Comparison of ENCODE assay signal across 10 cellular contexts in genomic region chr22:23036684-23037428, GRCh38. TPM values are rescaled to one million over a fixed set of nuclear protein-coding genes. Genes with fewer than 3 reads are reported as not detected.
A peak's percentile ranks its signal among the peaks of the same experiment; 100 is the strongest.
DNase-seq lines count a peak whose midpoint lies in the region; ATAC-seq, FAIRE-seq and TF ChIP-seq lines count a peak whose summit lies in the region.
"Had no signal": no experiment of that assay in that cellular context is flagged by ENCODE, and none has a peak within 500 bp of the region (broad histone marks: within the 10 kb centered on the region; RNA-seq: fewer than 3 reads in every experiment).

No MANE protein-coding gene starts in this region.

- ATAC-seq in heart right ventricle = peak; percentile 28 to 73 (median 56)
- ATAC-seq in HG03108 (IDR thresholded peaks at IDR 0.05; ENCODE audit: unreplicated experiment) = no peak

- intact Hi-C loops in heart right ventricle (cut with DNase I) (loop anchor here in 2 of 10 donors (10.0 kb wide), 3 partner anchors 48 to 78 kb away; no protein-coding TSS in a partner anchor), left ventricle myocardium inferior (cut with micrococcal nuclease) (no loop called here)

- H3K4me1 Mint-ChIP-seq in nephron progenitor cell = peaks cover 12% of the 10 kb centered on the region

- no peaks in the 10 kb centered on the region for H3K36me3 Mint-ChIP-seq in nephron progenitor cell (ENCODE audit: low read depth)

- TF ChIP-seq CTCF in heart right ventricle (IDR thresholded peaks at IDR 0.05) (no peak), left ventricle myocardium inferior (IDR thresholded peaks at IDR 0.05; ENCODE audit: borderline replicate concordance) (no peak), nephron progenitor cell (IDR thresholded peaks at IDR 0.05) (no peak)

- H3K36me3 ChIP-seq in heart right ventricle (no peaks in the 10 kb centered on the region), left ventricle myocardium inferior (no peaks in the 10 kb centered on the region)
- H3K36me3 ChIP-seq: prostate gland had no signal

- H3K4me1 ChIP-seq in heart right ventricle (peaks cover 0 to 8% (median 5%) of the 10 kb centered on the region in 9 donors), left ventricle myocardium inferior (peaks cover 3% of the 10 kb centered on the region)
- H3K4me1 ChIP-seq: prostate gland had no signal

- no peaks in the 10 kb centered on the region for H3K9me3 Mint-ChIP-seq in nephron progenitor cell

- H3K27me3 Mint-ChIP-seq in nephron progenitor cell (ENCODE audit: low read depth, poor library complexity) = peaks cover 23% of the 10 kb centered on the region

- H3K27me3 ChIP-seq in heart right ventricle = peaks cover 0 to 22% (median 10%) of the 10 kb centered on the region in 7 donors
- H3K27me3 ChIP-seq in left ventricle myocardium inferior (ENCODE audit: low read depth) = peaks cover 63% of the 10 kb centered on the region

- 58 to 66% methylated on average over 6 of the region's 6 CpGs for WGBS in heart right ventricle, 2 donors

- H3K9me3 ChIP-seq in heart right ventricle (no peaks in the 10 kb centered on the region), left ventricle myocardium inferior (replicated peaks) (no peaks in the 10 kb centered on the region)
- H3K9me3 ChIP-seq: prostate gland had no signal

- H3K27ac Mint-ChIP-seq in nephron progenitor cell = no peak overlapping the region

- DNase-seq in heart right ventricle (no peak), left ventricle myocardium inferior (no peak), NCI-H524 treated with DMSO at 0.1 percent for 48 hours (lab: John Stamatoyannopoulos, UW) (peak; percentile 82), fibroblast of peridontal ligament (ENCODE audit: extremely low read depth) (peak; percentile 35), urothelium cell line (ENCODE audit: low spot score) (peak; percentile 38), midbrain (lab: John Stamatoyannopoulos, UW) (no peak), nephron progenitor cell (no peak)
- DNase-seq: Calu3 had no signal

- peak; percentile 32 for FAIRE-seq in urothelium cell line (lab: Jason Lieb, UNC)

- H3K27ac ChIP-seq in heart right ventricle = no peak overlapping the region
- H3K27ac ChIP-seq in left ventricle myocardium inferior (replicated peaks) = no peak overlapping the region
- H3K27ac ChIP-seq: prostate gland had no signal

- H3K4me3 Mint-ChIP-seq in nephron progenitor cell = no peak overlapping the region

- H3K4me3 ChIP-seq in heart right ventricle (no peak overlapping the region), left ventricle myocardium inferior (no peak overlapping the region)
- H3K4me3 ChIP-seq: prostate gland had no signal

RNA-seq across cellular contexts. Expression of gene GNAZ, which starts 33.5 kb away (rescaled TPM):
- total RNA-seq in heart right ventricle (1 to 10 TPM; 1.5 to 4.2 (median 2.6) TPM), left ventricle myocardium inferior (2.9 TPM)
- polyA plus RNA-seq in heart right ventricle = 1 to 10 TPM; 1.3 to 2.1 TPM

Comparison
In these comparisons a context has a peak if more than half of its experiments do, and no peak if none do; other contexts are left out.
1. DNase-seq: peak in NCI-H524 treated with DMSO at 0.1 percent for 48 hours (single experiment), fibroblast of peridontal ligament (single experiment) and urothelium cell line (single experiment); none in heart right ventricle (0 of 2), left ventricle myocardium inferior (single experiment), midbrain (single experiment) and nephron progenitor cell (single experiment).